In genomic region chr3:49609815-49610214, GRCh38 we compare ENCODE assay signal across 2 cellular contexts.
TF ChIP-seq lines count a peak whose summit lies in the region.

No MANE protein-coding gene starts in this region.

TF ChIP-seq in HepG2, 621 proteins besides CTCF, POLR2A, EP300 and RAD21:
- no peak for TF ChIP-seq ZNF660 (CRISPR knock-in tag; IDR thresholded peaks at IDR 0.05; ENCODE audit: borderline replicate concordance, low read depth)
- TF ChIP-seq ATAD3A (CRISPR knock-in tag; IDR thresholded peaks at IDR 0.05), result no peak

TF ChIP-seq in GM12891, 5 proteins besides CTCF, POLR2A, EP300 and RAD21:
- TF ChIP-seq SPI1 (IDR thresholded peaks at IDR 0.05; ENCODE audit: low read depth, low read length) (no peak), POLR2AphosphoS5 (IDR thresholded peaks at IDR 0.05; ENCODE audit: low read depth, low read length) (no peak), PAX5 (IDR thresholded peaks at IDR 0.05; ENCODE audit: insufficient read depth, low read length, severe bottlenecking) (no peak), POU2F2 (IDR thresholded peaks at IDR 0.05; ENCODE audit: low read depth, low read length) (no peak), TAF1 (IDR thresholded peaks at IDR 0.05; ENCODE audit: low read depth, low read length) (no peak)
